Comparison of ENCODE assay signal across 23 cellular contexts in the genomic region with DNA sequence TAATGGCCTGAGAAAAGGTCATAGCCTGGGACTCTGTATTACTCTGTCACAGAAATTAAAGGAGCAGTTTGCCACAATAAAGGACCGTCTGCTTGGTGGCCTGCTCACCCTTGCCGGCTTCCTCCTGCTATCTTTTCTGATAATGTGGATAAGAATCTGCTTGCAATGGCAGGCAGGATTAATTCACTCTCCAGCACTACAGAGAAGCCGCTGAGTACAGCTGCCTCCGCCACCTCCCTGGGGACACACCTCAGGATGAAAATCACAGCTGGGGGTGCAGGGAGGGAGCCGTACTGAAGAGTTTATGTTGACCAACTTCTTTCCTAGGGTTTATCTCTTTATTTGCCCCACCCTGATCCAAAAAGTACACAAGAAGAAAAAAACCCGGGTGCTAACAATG.
"Had no signal": no experiment of that assay in that cellular context is flagged by ENCODE, and none has a peak within 500 bp of the region (broad histone marks: within the 10 kb centered on the region; RNA-seq: fewer than 3 reads in every experiment).

No MANE protein-coding gene starts in this region.

- DNase-seq: activated CD4-positive, alpha-beta memory T cell treated with anti-CD3 and anti-CD28 coated beads, Interleukin-2, amount 10 ng/mL, durations not matched to agents 7 days and 5 days; activated CD4-positive, alpha-beta T cell treated with anti-CD3 and anti-CD28 coated beads for 48 hours; activated CD4-positive, CD25-positive, alpha-beta regulatory T cell; activated CD8-positive, alpha-beta memory T cell treated with anti-CD3 and anti-CD28 coated beads, Interleukin-2, amount 10 ng/mL, durations not matched to agents 7 days and 5 days; activated naive CD4-positive, alpha-beta T cell; activated naive CD8-positive, alpha-beta T cell treated with anti-CD3 and anti-CD28 coated beads for 36 hours; amniotic stem cell; dorsolateral prefrontal cortex; foreskin keratinocyte; midbrain; naive thymus-derived CD4-positive, alpha-beta T cell; stimulated activated CD4-positive, alpha-beta T cell treated with anti-CD3 and anti-CD28 coated beads, Interleukin-4, amount 100 ng/mL, for 24 hours; testis; upper lobe of left lung had no signal

- H3K4me1 ChIP-seq: foreskin keratinocyte, neural progenitor cell, prostate gland had no signal

- H3K27ac ChIP-seq: cardiac muscle cell, dorsolateral prefrontal cortex, epithelial cell of prostate, foreskin keratinocyte, hepatocyte, neural progenitor cell, prostate gland, right atrium auricular region, testis, upper lobe of left lung had no signal

- H3K4me2 ChIP-seq: hepatocyte, neural progenitor cell had no signal

- H3K27me3 ChIP-seq: neural progenitor cell, testis had no signal

- ATAC-seq: activated CD8-positive, alpha-beta memory T cell treated with anti-CD3 and anti-CD28 coated beads, Interleukin-2, amount 10 ng/mL, durations not matched to agents 7 days and 5 days; activated T-helper 17 cell treated with anti-CD3 and anti-CD28 coated beads, Interleukin-2, amount 50 U/mL, for 72 hours; foreskin keratinocyte; naive thymus-derived CD4-positive, alpha-beta T cell; stimulated activated effector memory CD8-positive, alpha-beta T cell treated with anti-CD3 and anti-CD28 coated beads, Interleukin-12 subunit alpha, Interleukin-12 subunit beta, amount 100 ng/mL, for 72 hours had no signal

- H3K36me3 ChIP-seq: cardiac muscle cell, neural progenitor cell, prostate gland, right atrium auricular region, upper lobe of left lung had no signal

- H3K9me3 ChIP-seq: prostate gland, right atrium auricular region, testis had no signal

- H3K9ac ChIP-seq: neural progenitor cell had no signal

- H3K4me3 ChIP-seq: cardiac muscle cell, dorsolateral prefrontal cortex, hepatocyte, lung, neural progenitor cell, prostate gland, right atrium auricular region, testis, upper lobe of left lung had no signal
